ENCODE assay signal across 22 cellular contexts in genomic region chr1:100624886-100625430, GRCh38.
DNase-seq lines count a peak whose midpoint lies in the region; FAIRE-seq and TF ChIP-seq lines count a peak whose summit lies in the region.
"Had no signal": no experiment of that assay in that cellular context is flagged by ENCODE, and none has a peak within 500 bp of the region (broad histone marks: within the 10 kb centered on the region; RNA-seq: fewer than 3 reads in every experiment).

No MANE protein-coding gene starts in this region.

- H4K20me1 ChIP-seq in Karpas-422 (ENCODE audit: insufficient read depth, low read depth, low read length) (no peaks in the 10 kb centered on the region), astrocyte (ENCODE audit: insufficient read depth, low read length) (no peaks in the 10 kb centered on the region)

- H3K27ac Mint-ChIP-seq in astrocyte (ENCODE audit: unreplicated experiment): peak overlapping the region; percentile 4
- H3K27ac Mint-ChIP-seq: activated CD4-positive, alpha-beta memory T cell treated with anti-CD3 and anti-CD28 coated beads, Interleukin-2, amount 10 ng/mL, durations not matched to agents 7 days and 5 days; dendritic cell treated with granulocyte-macrophage colony-stimulating factor and Interleukin-4, amounts not matched to agents 40 ng/mL and 50 ng/mL, for 4 days; IgD-negative memory B cell had no signal

- FAIRE-seq in astrocyte (lab: Jason Lieb, UNC): peak; percentile 9
- FAIRE-seq: endothelial cell of umbilical vein had no signal

- no peak for TF ChIP-seq CTCF in astrocyte (IDR thresholded peaks at IDR 0.05; ENCODE audit: insufficient read depth, low read depth, low read length)
- no peak for TF ChIP-seq CTCF in foreskin fibroblast (IDR thresholded peaks at IDR 0.05; ENCODE audit: low read depth, low read length)

- DNase-seq in Karpas-422 (no peak), astrocyte (ENCODE audit: low read depth) (peak; percentile 79), foreskin fibroblast (peak; percentile 27 to 45), DMS 273 (lab: John Stamatoyannopoulos, UW; ENCODE audit: unreplicated experiment) (no peak), NCI-H1092 (lab: John Stamatoyannopoulos, UW) (no peak)
- no peak for DNase-seq in central memory CD4-positive, alpha-beta T cell
- DNase-seq: activated CD4-positive, alpha-beta memory T cell treated with anti-CD3 and anti-CD28 coated beads, Interleukin-2, amount 10 ng/mL, durations not matched to agents 7 days and 5 days; activated effector memory CD4-positive, alpha-beta T cell treated with Interleukin-2 at 50 U/mL for 16 hours; COR-L47; EL; islet precursor cell; MM.1S; NCI-H1436 treated with DMSO at 0.1 percent for 48 hours; NCI-H69; stimulated activated CD4-positive, alpha-beta T cell treated with anti-CD3 and anti-CD28 coated beads, Interleukin-2, amount 100 ng/mL, for 48 hours; stimulated activated naive CD8-positive, alpha-beta T cell treated with anti-CD3 and anti-CD28 coated beads, Interleukin-15, Interleukin-2, amounts not matched to agents 100 U/mL and 50 U/mL, for 24 hours had no signal

- H3K9me3 ChIP-seq in Karpas-422 (ENCODE audit: low read length): no peaks in the 10 kb centered on the region
- H3K9me3 ChIP-seq in astrocyte (ENCODE audit: insufficient read depth, low read depth, low read length): no peaks in the 10 kb centered on the region
- no peaks in the 10 kb centered on the region for H3K9me3 ChIP-seq in skeletal muscle satellite cell (replicated peaks; ENCODE audit: low read length)
- H3K9me3 ChIP-seq: neutrophil had no signal

- H3K4me2 ChIP-seq in Karpas-422 (ENCODE audit: low read depth, low read length, poor library complexity, severe bottlenecking): no peak overlapping the region
- H3K4me2 ChIP-seq in astrocyte (ENCODE audit: low read length): no peak overlapping the region
- H3K4me2 ChIP-seq in skeletal muscle satellite cell (ENCODE audit: low read length): no peak overlapping the region
- H3K4me2 ChIP-seq: hepatocyte had no signal

- no peaks in the 10 kb centered on the region for H3K27me3 Mint-ChIP-seq in astrocyte (ENCODE audit: low read depth, unreplicated experiment)
- H3K27me3 Mint-ChIP-seq: dendritic cell treated with granulocyte-macrophage colony-stimulating factor and Interleukin-4, amounts not matched to agents 40 ng/mL and 50 ng/mL, for 4 days had no signal

- H3K36me3 Mint-ChIP-seq in astrocyte (ENCODE audit: low read depth, unreplicated experiment): no peaks in the 10 kb centered on the region
- H3K36me3 Mint-ChIP-seq: IgD-negative memory B cell had no signal

- H3K4me1 Mint-ChIP-seq in astrocyte (ENCODE audit: low read depth, unreplicated experiment): peaks cover 52% of the 10 kb centered on the region
- H3K4me1 Mint-ChIP-seq: activated CD4-positive, alpha-beta memory T cell treated with anti-CD3 and anti-CD28 coated beads, Interleukin-2, amount 10 ng/mL, durations not matched to agents 7 days and 5 days had no signal

- H3K4me1 ChIP-seq in Karpas-422 (ENCODE audit: low read length) (no peaks in the 10 kb centered on the region), astrocyte (ENCODE audit: insufficient read depth, low read length) (peaks cover 57% of the 10 kb centered on the region), skeletal muscle satellite cell (ENCODE audit: control insufficient read depth, insufficient read depth, low read length) (peaks cover 87% of the 10 kb centered on the region)

- no peaks in the 10 kb centered on the region for H3K79me2 ChIP-seq in Karpas-422 (ENCODE audit: low read length)
- H3K79me2 ChIP-seq in astrocyte (ENCODE audit: insufficient read depth, low read length): no peaks in the 10 kb centered on the region
- H3K79me2 ChIP-seq: hepatocyte had no signal

- H2AFZ ChIP-seq in Karpas-422 (ENCODE audit: low read length) (0 out of 2 replicates have a peak overlapping the region, but pooled peaks have one; percentile 37), astrocyte (ENCODE audit: low read depth, low read length) (no peak overlapping the region)
- H2AFZ ChIP-seq: hepatocyte had no signal

- H3K9me3 Mint-ChIP-seq in astrocyte (ENCODE audit: unreplicated experiment): no peaks in the 10 kb centered on the region
- H3K9me3 Mint-ChIP-seq: activated CD4-positive, alpha-beta memory T cell treated with anti-CD3 and anti-CD28 coated beads, Interleukin-2, amount 10 ng/mL, durations not matched to agents 7 days and 5 days; dendritic cell treated with granulocyte-macrophage colony-stimulating factor and Interleukin-4, amounts not matched to agents 40 ng/mL and 50 ng/mL, for 4 days had no signal

- H3K9me2 ChIP-seq in Karpas-422 (replicated peaks; ENCODE audit: insufficient read depth, low read length): no peaks in the 10 kb centered on the region

- H3K4me3 ChIP-seq in Karpas-422 (ENCODE audit: low read length) (no peak overlapping the region), astrocyte (ENCODE audit: insufficient read depth, low read depth, low read length) (no peak overlapping the region), foreskin fibroblast (ENCODE audit: low read depth in 1 of 2, low read length in 2 of 2) (no peak overlapping the region), skeletal muscle satellite cell (ENCODE audit: low read length) (no peak overlapping the region)
- H3K4me3 ChIP-seq: hepatocyte had no signal

- H3K27me3 ChIP-seq in Karpas-422 (ENCODE audit: low read length) (no peaks in the 10 kb centered on the region), astrocyte (ENCODE audit: insufficient read depth, low read length) (no peaks in the 10 kb centered on the region), skeletal muscle satellite cell (ENCODE audit: control insufficient read depth, insufficient read depth, low read length) (no peaks in the 10 kb centered on the region)
- H3K27me3 ChIP-seq: hepatocyte, neutrophil had no signal

- no peak overlapping the region for H3K27ac ChIP-seq in Karpas-422 (ENCODE audit: low read length)
- H3K27ac ChIP-seq in astrocyte (ENCODE audit: low read depth, low read length): peak overlapping the region; percentile 7
- H3K27ac ChIP-seq: hepatocyte, neutrophil had no signal

- H3K4me3 Mint-ChIP-seq in astrocyte (ENCODE audit: unreplicated experiment): no peak overlapping the region
- H3K4me3 Mint-ChIP-seq: activated CD4-positive, alpha-beta memory T cell treated with anti-CD3 and anti-CD28 coated beads, Interleukin-2, amount 10 ng/mL, durations not matched to agents 7 days and 5 days; dendritic cell treated with granulocyte-macrophage colony-stimulating factor and Interleukin-4, amounts not matched to agents 40 ng/mL and 50 ng/mL, for 4 days; IgD-negative memory B cell had no signal

- H3K36me3 ChIP-seq in Karpas-422 (ENCODE audit: insufficient read depth, low read length): no peaks in the 10 kb centered on the region
- no peaks in the 10 kb centered on the region for H3K36me3 ChIP-seq in astrocyte (ENCODE audit: insufficient read depth, low read length)
- H3K36me3 ChIP-seq in skeletal muscle satellite cell (ENCODE audit: insufficient read depth, low read length): no peaks in the 10 kb centered on the region
- H3K36me3 ChIP-seq: neutrophil had no signal

- H3K9ac ChIP-seq in Karpas-422 (ENCODE audit: low read length): no peak overlapping the region
- no peak overlapping the region for H3K9ac ChIP-seq in astrocyte (ENCODE audit: low read length)
- H3K9ac ChIP-seq in skeletal muscle satellite cell (ENCODE audit: low read depth, low read length): peak overlapping the region; percentile 87

Comparison
In these comparisons a context has a peak if more than half of its experiments do, and no peak if none do; other contexts are left out.
1. DNase-seq: peak in astrocyte (single experiment) and foreskin fibroblast (2 of 2); none in Karpas-422 (single experiment), central memory CD4-positive, alpha-beta T cell (single experiment), DMS 273 (single experiment) and NCI-H1092 (single experiment).